ENCODE assay signal across 13 cellular contexts in genomic region chr10:14039968-14040668, GRCh38.
DNase-seq lines count a peak whose midpoint lies in the region; ATAC-seq and TF ChIP-seq lines count a peak whose summit lies in the region.
"Had no signal": no experiment of that assay in that cellular context is flagged by ENCODE, and none has a peak within 500 bp of the region (broad histone marks: within the 10 kb centered on the region; RNA-seq: fewer than 3 reads in every experiment).

No MANE protein-coding gene starts in this region.

- H3K4me3 Mint-ChIP-seq in nephron, result no peak overlapping the region
- H3K4me3 Mint-ChIP-seq: activated CD4-positive, alpha-beta T cell treated with anti-CD3 and anti-CD28 coated beads for 36 hours had no signal

- H3K9me3 Mint-ChIP-seq in nephron, result no peaks in the 10 kb centered on the region

- peak overlapping the region; percentile 66 for H3K27ac ChIP-seq in AG04450 (ENCODE audit: low read depth, low read length)
- H3K27ac ChIP-seq: A549, SJSA1 had no signal

- H3K27me3 ChIP-seq in AG04450 (ENCODE audit: control insufficient read depth, insufficient read depth, low read length), result no peaks in the 10 kb centered on the region
- H3K27me3 ChIP-seq: SJSA1 had no signal

- no peaks in the 10 kb centered on the region for H3K36me3 Mint-ChIP-seq in nephron (ENCODE audit: low read depth)

- H3K27ac Mint-ChIP-seq in nephron, result peak overlapping the region; percentile 10 to 58 (median 15)
- H3K27ac Mint-ChIP-seq: activated CD4-positive, alpha-beta T cell treated with anti-CD3 and anti-CD28 coated beads for 36 hours had no signal

- TF ChIP-seq CTCF in AG04450 (IDR thresholded peaks at IDR 0.05; ENCODE audit: low read depth, low read length) (no peak), fibroblast of the aortic adventitia (IDR thresholded peaks at IDR 0.05; ENCODE audit: insufficient read depth, low read length) (no peak), nephron (IDR thresholded peaks at IDR 0.05; ENCODE audit: unreplicated experiment in 3 of 3) (no peak)

- peak; percentile 24 for DNase-seq in AG04450 (ENCODE audit: low read depth, low spot score)
- peak; percentile 94 for DNase-seq in fibroblast of the aortic adventitia (ENCODE audit: low read depth)
- DNase-seq in activated CD4-positive, alpha-beta T cell treated with anti-CD3 and anti-CD28 coated beads for 1 hour, result no peak
- DNase-seq: activated CD4-positive, alpha-beta T cell treated with anti-CD3 and anti-CD28 coated beads for 36 hours; NCI-H1436 treated with DMSO at 0.1 percent for 48 hours; NCI-H774 had no signal

- CTCF ChIA-PET in AG04450 (lab: Charles Lee), result interaction anchor here (1.1 to 1.5 kb wide), 2 partner anchors 54 kb away, joined by 4 to 5 read pairs; no protein-coding TSS in a partner anchor

- peaks cover 3% of the 10 kb centered on the region for H3K27me3 Mint-ChIP-seq in nephron (ENCODE audit: low read depth)
- H3K27me3 Mint-ChIP-seq: activated CD4-positive, alpha-beta T cell treated with anti-CD3 and anti-CD28 coated beads for 36 hours had no signal

- ATAC-seq in SK-N-SH treated with all-trans-retinoic acid at 6 μM for 48 hours (peak; percentile 83), HG03280 (IDR thresholded peaks at IDR 0.05; ENCODE audit: unreplicated experiment) (no peak), GM19452 (IDR thresholded peaks at IDR 0.05; ENCODE audit: unreplicated experiment) (no peak), HG02884 (IDR thresholded peaks at IDR 0.05; ENCODE audit: unreplicated experiment) (no peak)
- ATAC-seq: A549; activated CD4-positive, alpha-beta T cell treated with anti-CD3 and anti-CD28 coated beads for 36 hours had no signal

- H3K4me3 ChIP-seq in AG04450 (ENCODE audit: low read depth, low read length), result no peak overlapping the region
- H3K4me3 ChIP-seq in fibroblast of the aortic adventitia (ENCODE audit: low read depth, low read length), result no peak overlapping the region
- H3K4me3 ChIP-seq: A549, SJSA1 had no signal

- H3K4me1 Mint-ChIP-seq in nephron, result peaks cover 14% of the 10 kb centered on the region

- no peaks in the 10 kb centered on the region for H3K9me3 ChIP-seq in AG04450 (ENCODE audit: control insufficient read depth, insufficient read depth, low read length)
- H3K9me3 ChIP-seq: A549, SJSA1 had no signal

- POLR2A ChIA-PET in AG04450 (lab: Yijun Ruan, JAX), result interaction anchor here (0.5 to 1.6 kb wide), 4 partner anchors 23 to 79 kb away, joined by 3 to 5 read pairs (median 4); no protein-coding TSS in a partner anchor

TF ChIP-seq in SK-N-SH treated with all-trans-retinoic acid at 6 μM for 48 hours, 23 proteins besides CTCF, POLR2A, EP300 and RAD21:
- 0 out of 2 replicates have a peak, but pooled peaks have one; percentile 35 for TF ChIP-seq ZFP3 (CRISPR knock-in tag; IDR thresholded peaks at IDR 0.05)
- TF ChIP-seq ZNF8 (CRISPR knock-in tag; IDR thresholded peaks at IDR 0.05), result no peak
- TF ChIP-seq CSRNP3 (CRISPR knock-in tag; IDR thresholded peaks at IDR 0.05), result peak; percentile 67; the same call in 1 of the 2 replicates
- TF ChIP-seq CREB5 (CRISPR knock-in tag; IDR thresholded peaks at IDR 0.05; ENCODE audit: low read depth), result peak; percentile 92
- peak; percentile 22 for TF ChIP-seq GLIS3 (CRISPR knock-in tag; IDR thresholded peaks at IDR 0.05)
- TF ChIP-seq PATZ1 (CRISPR knock-in tag; IDR thresholded peaks at IDR 0.05; ENCODE audit: borderline replicate concordance), result peak; percentile 59; the same call in 1 of the 2 replicates
- TF ChIP-seq ISL1 (CRISPR knock-in tag; IDR thresholded peaks at IDR 0.05), result peak; percentile 98
- TF ChIP-seq ZNF70 (CRISPR knock-in tag; IDR thresholded peaks at IDR 0.05), result no peak
- no peak for TF ChIP-seq PPARA (CRISPR knock-in tag; IDR thresholded peaks at IDR 0.05; ENCODE audit: borderline replicate concordance)
- peak; percentile 56; the same call in 1 of the 2 replicates for TF ChIP-seq TCF4 (CRISPR knock-in tag; IDR thresholded peaks at IDR 0.05; ENCODE audit: borderline replicate concordance)
- 0 out of 2 replicates have a peak, but pooled peaks have one; percentile 55 for TF ChIP-seq SNAI2 (CRISPR knock-in tag; IDR thresholded peaks at IDR 0.05)
- no peak for TF ChIP-seq ESRRG (CRISPR knock-in tag; IDR thresholded peaks at IDR 0.05)
- 0 out of 2 replicates have a peak, but pooled peaks have one; percentile 28 for TF ChIP-seq CSDC2 (CRISPR knock-in tag; IDR thresholded peaks at IDR 0.05)
- no peak for TF ChIP-seq ARNTL (CRISPR knock-in tag; IDR thresholded peaks at IDR 0.05; ENCODE audit: borderline replicate concordance, low read depth)
- no peak for TF ChIP-seq ZNF565 (CRISPR knock-in tag; conservative IDR thresholded peaks at IDR 0.05; ENCODE audit: low read depth)
